Comparison of ENCODE assay signal across 9 cellular contexts in the genomic region with DNA sequence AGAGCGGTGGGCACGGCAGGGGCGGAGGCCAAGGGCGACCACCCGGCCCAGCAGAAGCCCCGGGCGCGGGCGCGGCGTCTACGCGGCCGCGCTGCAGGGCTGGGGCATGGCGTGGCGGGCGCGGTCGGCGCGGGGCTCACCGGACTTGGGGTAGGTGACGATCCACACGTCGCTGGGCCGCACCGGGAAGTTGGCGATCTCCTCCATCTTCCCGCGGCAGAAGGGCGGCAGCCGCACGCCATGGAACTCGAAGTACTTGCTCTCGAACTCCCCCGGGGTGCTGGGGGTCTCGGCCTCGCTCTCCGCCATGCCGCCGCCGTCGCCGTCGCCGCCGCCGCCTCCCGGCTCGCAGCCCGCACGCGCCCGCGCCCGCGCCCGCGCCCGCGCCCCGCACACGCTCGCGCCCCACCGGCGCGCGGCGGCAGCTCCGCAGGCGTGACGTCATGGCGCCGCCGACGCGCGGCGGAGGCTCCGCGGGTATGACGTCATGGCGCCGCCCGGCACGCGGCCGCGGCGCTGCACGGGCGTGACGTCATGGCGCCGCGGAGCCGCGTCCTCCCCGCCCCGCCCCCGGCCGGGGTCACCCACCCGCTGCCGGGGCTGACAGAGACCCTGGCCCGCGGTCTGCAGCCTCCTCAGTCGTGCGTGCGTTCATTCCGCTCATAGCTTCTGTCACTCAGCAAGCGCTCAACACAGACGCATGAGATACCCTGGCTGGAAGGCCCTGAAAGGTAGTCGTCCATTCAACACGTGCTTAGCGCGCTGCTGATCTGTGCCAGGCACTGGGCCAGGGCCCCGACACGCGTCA. TPM values are rescaled to one million over a fixed set of nuclear protein-coding genes. Genes with fewer than 3 reads are reported as not detected.
DNase-seq lines count a peak whose midpoint lies in the region; ATAC-seq and TF ChIP-seq lines count a peak whose summit lies in the region.
"Had no signal": no experiment of that assay in that cellular context is flagged by ENCODE, and none has a peak within 500 bp of the region (broad histone marks: within the 10 kb centered on the region; RNA-seq: fewer than 3 reads in every experiment).

A gene with protein sequence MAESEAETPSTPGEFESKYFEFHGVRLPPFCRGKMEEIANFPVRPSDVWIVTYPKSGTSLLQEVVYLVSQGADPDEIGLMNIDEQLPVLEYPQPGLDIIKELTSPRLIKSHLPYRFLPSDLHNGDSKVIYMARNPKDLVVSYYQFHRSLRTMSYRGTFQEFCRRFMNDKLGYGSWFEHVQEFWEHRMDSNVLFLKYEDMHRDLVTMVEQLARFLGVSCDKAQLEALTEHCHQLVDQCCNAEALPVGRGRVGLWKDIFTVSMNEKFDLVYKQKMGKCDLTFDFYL (minus strand): TSS at position 440 of the 808 bp plus-strand sequence. CDS start 131 bp downstream, at position 309.

- no peaks in the 10 kb centered on the region for H3K36me3 Mint-ChIP-seq in activated naive CD8-positive, alpha-beta T cell treated with anti-CD3 and anti-CD28 coated beads, Interleukin-2, amount 10 ng/mL, durations not matched to agents 7 days and 5 days

- peaks cover 45% of the 10 kb centered on the region for H3K27me3 Mint-ChIP-seq in activated naive CD8-positive, alpha-beta T cell treated with anti-CD3 and anti-CD28 coated beads, Interleukin-2, amount 10 ng/mL, durations not matched to agents 7 days and 5 days

- peak within 1 kb of the TSS; percentile 38 for H3K27ac Mint-ChIP-seq in activated naive CD8-positive, alpha-beta T cell treated with anti-CD3 and anti-CD28 coated beads, Interleukin-2, amount 10 ng/mL, durations not matched to agents 7 days and 5 days

- no peaks in the 10 kb centered on the region for H3K4me1 Mint-ChIP-seq in activated naive CD8-positive, alpha-beta T cell treated with anti-CD3 and anti-CD28 coated beads, Interleukin-2, amount 10 ng/mL, durations not matched to agents 7 days and 5 days

- H3K4me3 ChIP-seq in right atrium auricular region = peak within 1 kb of the TSS in 1 of 2 donors; percentile 35
- H3K4me3 ChIP-seq in upper lobe of right lung = no peak within 1 kb of the TSS

- peak; percentile 65 for DNase-seq in cardiac septum (ENCODE audit: low spot score)
- no peak for DNase-seq in right atrium auricular region (ENCODE audit: low spot score)
- no peak for DNase-seq in activated naive CD8-positive, alpha-beta T cell treated with anti-CD3 and anti-CD28 coated beads, Interleukin-2, amount 10 ng/mL, durations not matched to agents 7 days and 5 days
- DNase-seq in iPS-NIHi11 (ENCODE audit: low spot score) = peak; percentile 94
- peak; percentile 60 for DNase-seq in upper lobe of right lung

- peak within 1 kb of the TSS; percentile 39 for H3K4me3 Mint-ChIP-seq in activated naive CD8-positive, alpha-beta T cell treated with anti-CD3 and anti-CD28 coated beads, Interleukin-2, amount 10 ng/mL, durations not matched to agents 7 days and 5 days

- TF ChIP-seq CTCF in right atrium auricular region (IDR thresholded peaks at IDR 0.05) (no peak), upper lobe of right lung (IDR thresholded peaks at IDR 0.05) (no peak)

- H3K27ac ChIP-seq in right atrium auricular region (no peak within 1 kb of the TSS), upper lobe of right lung (no peak within 1 kb of the TSS)

- POLR2A ChIA-PET in activated naive CD8-positive, alpha-beta T cell treated with anti-CD3 and anti-CD28 coated beads, Interleukin-2, amount 10 ng/mL, durations not matched to agents 7 days and 5 days (lab: Charles Lee) = no interaction called here

- intact Hi-C loops in cardiac septum (cut with DNase I) (no loop called here), upper lobe of right lung (cut with DNase I) (no loop called here)

- peaks cover 0 to 4% of the 10 kb centered on the region in 2 donors for H3K9me3 ChIP-seq in right atrium auricular region
- no peaks in the 10 kb centered on the region for H3K9me3 ChIP-seq in upper lobe of right lung

- no peaks in the 10 kb centered on the region for H3K9me3 Mint-ChIP-seq in activated naive CD8-positive, alpha-beta T cell treated with anti-CD3 and anti-CD28 coated beads, Interleukin-2, amount 10 ng/mL, durations not matched to agents 7 days and 5 days

- no peaks in the 10 kb centered on the region for H3K36me3 ChIP-seq in right atrium auricular region
- no peaks in the 10 kb centered on the region for H3K36me3 ChIP-seq in upper lobe of right lung

- H3K27me3 ChIP-seq in right atrium auricular region (peaks cover 0 to 5% of the 10 kb centered on the region in 2 donors), upper lobe of right lung (peaks cover 73% of the 10 kb centered on the region)

- ATAC-seq in activated naive CD8-positive, alpha-beta T cell treated with anti-CD3 and anti-CD28 coated beads, Interleukin-2, amount 10 ng/mL, durations not matched to agents 7 days and 5 days (ENCODE audit: low read depth) = no peak
- ATAC-seq in upper lobe of right lung (no peak), GM19023 (IDR thresholded peaks at IDR 0.05; ENCODE audit: unreplicated experiment) (no peak), HG03354 (IDR thresholded peaks at IDR 0.05; ENCODE audit: poor library complexity, severe bottlenecking, unreplicated experiment) (no peak), HG03139 (IDR thresholded peaks at IDR 0.05; ENCODE audit: unreplicated experiment) (no peak)

- peaks cover 0 to 5% of the 10 kb centered on the region in 2 donors for H3K4me1 ChIP-seq in right atrium auricular region
- no peaks in the 10 kb centered on the region for H3K4me1 ChIP-seq in upper lobe of right lung

RNA-seq across cellular contexts. Expression of the gene that starts here (rescaled TPM):
- 0.13 TPM for total RNA-seq in cardiac septum
- under 1 TPM in 1 of 2 donors, not detected in 1; 0.12 TPM for total RNA-seq in right atrium auricular region
- not detected for total RNA-seq in activated naive CD8-positive, alpha-beta T cell treated with anti-CD3 and anti-CD28 coated beads, Interleukin-2, amount 10 ng/mL, durations not matched to agents 7 days and 5 days
- total RNA-seq in upper lobe of right lung = not detected
- total RNA-seq: RPMI7951 had no signal

Comparison
In these comparisons a context has a peak if more than half of its experiments do, and no peak if none do; other contexts are left out.
1. Peak in DNase-seq in cardiac septum; RNA of the gene not detected or under 1 TPM.
2. Peak in DNase-seq in upper lobe of right lung; RNA of the gene not detected or under 1 TPM.